ENCODE assay signal across 12 cellular contexts in the genomic region with DNA sequence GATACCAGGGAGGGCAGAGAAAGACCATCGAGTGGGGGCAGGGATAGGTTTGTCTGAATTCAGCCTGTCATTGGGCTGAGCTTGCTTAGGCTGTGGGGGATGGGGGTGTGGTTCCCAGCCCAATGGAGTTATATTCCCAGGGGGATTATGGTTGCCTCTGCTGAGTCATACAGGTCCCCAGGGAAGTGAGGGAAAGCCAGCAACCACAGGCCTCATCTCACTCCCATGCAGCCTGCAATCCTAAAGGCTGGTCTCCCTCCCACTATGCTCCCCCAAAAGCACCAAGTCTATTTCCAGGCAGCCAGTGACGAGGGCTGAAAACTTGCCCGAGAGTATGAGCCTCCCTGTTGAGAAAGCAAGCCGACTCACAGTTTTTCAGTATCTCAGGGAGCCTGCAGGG. TPM values are rescaled to one million over a fixed set of nuclear protein-coding genes. Genes with fewer than 3 reads are reported as not detected.
DNase-seq lines count a peak whose midpoint lies in the region; ATAC-seq, FAIRE-seq and TF ChIP-seq lines count a peak whose summit lies in the region.
"Had no signal": no experiment of that assay in that cellular context is flagged by ENCODE, and none has a peak within 500 bp of the region (broad histone marks: within the 10 kb centered on the region; RNA-seq: fewer than 3 reads in every experiment).

No MANE protein-coding gene starts in this region.

- H3K4me1 ChIP-seq in HUES64 (ENCODE audit: insufficient read depth, low read length) (peaks cover 18% of the 10 kb centered on the region), astrocyte (ENCODE audit: insufficient read depth, low read length) (no peaks in the 10 kb centered on the region), mesenchymal stem cell (ENCODE audit: control insufficient read depth, insufficient read depth, low read depth, low read length) (peaks cover 4% of the 10 kb centered on the region), heart right ventricle (no peaks in the 10 kb centered on the region)
- H3K4me1 ChIP-seq: colonic mucosa, parathyroid adenoma had no signal

- no peaks in the 10 kb centered on the region for H3K36me3 Mint-ChIP-seq in astrocyte (ENCODE audit: low read depth, unreplicated experiment)

- H3K27me3 Mint-ChIP-seq in astrocyte (ENCODE audit: low read depth, unreplicated experiment), result no peaks in the 10 kb centered on the region

- no peak overlapping the region for H2BK5ac ChIP-seq in mesenchymal stem cell (ENCODE audit: low read depth, low read length, poor library complexity, severe bottlenecking)

- intact Hi-C loops in heart right ventricle (cut with DNase I), result no loop called here

- H3K4me2 ChIP-seq in astrocyte (ENCODE audit: low read length) (peak overlapping the region; percentile 25), mesenchymal stem cell (ENCODE audit: low read length, poor library complexity, severe bottlenecking) (no peak overlapping the region)

- DNase-seq in EL (peak; percentile 72), astrocyte (ENCODE audit: low read depth) (peak; percentile 56), mesenchymal stem cell (peak; percentile 69), NCI-H1048 (lab: John Stamatoyannopoulos, UW) (no peak), heart right ventricle (no peak), caudate nucleus (lab: John Stamatoyannopoulos, UW) (no peak)
- DNase-seq: colonic mucosa, NCI-H1105 treated with DMSO at 0.1 percent for 48 hours had no signal

- WGBS in HUES64, result 40% methylated on average over 4 of the region's 4 CpGs
- WGBS in mesenchymal stem cell, result 41% methylated on average over 4 of the region's 4 CpGs
- WGBS in heart right ventricle, 2 donors, result 44 to 45% methylated on average over 4 of the region's 4 CpGs

- H2AFZ ChIP-seq in astrocyte (ENCODE audit: low read depth, low read length) (no peak overlapping the region), mesenchymal stem cell (ENCODE audit: low read depth, low read length) (no peak overlapping the region)
- H2AFZ ChIP-seq: parathyroid adenoma had no signal

- H3K9me3 ChIP-seq in HUES64 (ENCODE audit: insufficient read depth, low read depth, low read length) (peaks cover 10% of the 10 kb centered on the region), astrocyte (ENCODE audit: insufficient read depth, low read depth, low read length) (no peaks in the 10 kb centered on the region), mesenchymal stem cell (ENCODE audit: control insufficient read depth, low read length) (no peaks in the 10 kb centered on the region), heart right ventricle (no peaks in the 10 kb centered on the region)
- H3K9me3 ChIP-seq: colonic mucosa had no signal

- H3K27me3 ChIP-seq in HUES64 (ENCODE audit: insufficient read depth, low read length), result no peaks in the 10 kb centered on the region
- no peaks in the 10 kb centered on the region for H3K27me3 ChIP-seq in astrocyte (ENCODE audit: insufficient read depth, low read length)
- H3K27me3 ChIP-seq in mesenchymal stem cell (ENCODE audit: control insufficient read depth in 1 of 2, insufficient read depth in 1 of 2, low read length in 2 of 2), result peaks cover 0 to 3% of the 10 kb centered on the region in 2 experiments
- H3K27me3 ChIP-seq in heart right ventricle, result peaks cover 0 to 8% (median 0%) of the 10 kb centered on the region in 7 donors
- H3K27me3 ChIP-seq: colonic mucosa had no signal

- H3K79me1 ChIP-seq in mesenchymal stem cell (replicated peaks; ENCODE audit: low read length, poor library complexity, severe bottlenecking), result no peaks in the 10 kb centered on the region

- no peak overlapping the region for H3K14ac ChIP-seq in mesenchymal stem cell (ENCODE audit: low read length in 2 of 2)

- peak overlapping the region; percentile 77 for H3K27ac Mint-ChIP-seq in astrocyte (ENCODE audit: unreplicated experiment)

- H3K4me3 ChIP-seq in HUES64 (ENCODE audit: low read length) (no peak overlapping the region; the same call in 1 of the 2 replicates), astrocyte (ENCODE audit: insufficient read depth, low read depth, low read length) (no peak overlapping the region), mesenchymal stem cell (ENCODE audit: insufficient read depth in 1 of 2, low read depth in 1 of 2, low read length in 2 of 2) (no peak overlapping the region), heart right ventricle (no peak overlapping the region)
- H3K4me3 ChIP-seq: colonic mucosa had no signal

- no peak overlapping the region for H2BK12ac ChIP-seq in mesenchymal stem cell (ENCODE audit: low read length in 2 of 2)

- no peaks in the 10 kb centered on the region for H4K20me1 ChIP-seq in astrocyte (ENCODE audit: insufficient read depth, low read length)

- TF ChIP-seq CTCF in astrocyte (IDR thresholded peaks at IDR 0.05; ENCODE audit: insufficient read depth, low read depth, low read length) (no peak), heart right ventricle (IDR thresholded peaks at IDR 0.05) (no peak)

- H3K23ac ChIP-seq in mesenchymal stem cell (ENCODE audit: low read length in 2 of 2), result no peak overlapping the region

- H2BK120ac ChIP-seq in mesenchymal stem cell (ENCODE audit: low read depth, low read length), result no peak overlapping the region

- no peak overlapping the region for H3K4ac ChIP-seq in mesenchymal stem cell (ENCODE audit: low read depth in 1 of 2, low read length in 2 of 2)

- peaks cover 18% of the 10 kb centered on the region for H3K4me1 Mint-ChIP-seq in astrocyte (ENCODE audit: low read depth, unreplicated experiment)

- H3K79me2 ChIP-seq in astrocyte (ENCODE audit: insufficient read depth, low read length), result no peaks in the 10 kb centered on the region
- H3K79me2 ChIP-seq: parathyroid adenoma had no signal

- H3K4me3 Mint-ChIP-seq in astrocyte (ENCODE audit: unreplicated experiment), result no peak overlapping the region

- no peak overlapping the region for H2BK15ac ChIP-seq in mesenchymal stem cell (ENCODE audit: low read depth, poor library complexity, severe bottlenecking)

- peaks cover 4% of the 10 kb centered on the region for H3K9me3 Mint-ChIP-seq in astrocyte (ENCODE audit: unreplicated experiment)

- H3K36me3 ChIP-seq in HUES64 (ENCODE audit: insufficient read depth, low read length), result no peaks in the 10 kb centered on the region
- no peaks in the 10 kb centered on the region for H3K36me3 ChIP-seq in astrocyte (ENCODE audit: insufficient read depth, low read length)
- H3K36me3 ChIP-seq in mesenchymal stem cell (ENCODE audit: control insufficient read depth in 1 of 2, insufficient read depth in 2 of 2, low read depth in 1 of 2, low read length in 2 of 2), result no peaks in the 10 kb centered on the region
- H3K36me3 ChIP-seq in heart right ventricle, result no peaks in the 10 kb centered on the region
- H3K36me3 ChIP-seq: colonic mucosa had no signal

- H3K27ac ChIP-seq in HUES64 (ENCODE audit: low read depth, low read length), result peak overlapping the region; percentile 74
- H3K27ac ChIP-seq in astrocyte (ENCODE audit: low read depth, low read length), result no peak overlapping the region
- peak overlapping the region; percentile 25 for H3K27ac ChIP-seq in mesenchymal stem cell (ENCODE audit: low read length, poor library complexity, severe bottlenecking)
- H3K27ac ChIP-seq in heart right ventricle, result no peak overlapping the region
- no peak overlapping the region for H3K27ac ChIP-seq in caudate nucleus (ENCODE audit: low read depth, low read length)
- H3K27ac ChIP-seq: colonic mucosa, parathyroid adenoma had no signal

- H3K9ac ChIP-seq in HUES64 (ENCODE audit: low read depth, low read length) (peak overlapping the region; percentile 13), astrocyte (ENCODE audit: low read length) (no peak overlapping the region), mesenchymal stem cell (ENCODE audit: low read length) (peak overlapping the region; percentile 41)
- H3K9ac ChIP-seq: parathyroid adenoma had no signal

- H3K18ac ChIP-seq in mesenchymal stem cell (ENCODE audit: low read depth in 1 of 2, low read length in 2 of 2), result no peak overlapping the region

- H2AK5ac ChIP-seq in mesenchymal stem cell (ENCODE audit: low read length, severe bottlenecking), result no peak overlapping the region

- H4K8ac ChIP-seq in mesenchymal stem cell (ENCODE audit: low read length), result no peak overlapping the region

- H4K91ac ChIP-seq in mesenchymal stem cell (ENCODE audit: low read length), result no peak overlapping the region

- no peak for ATAC-seq in HG03039 (IDR thresholded peaks at IDR 0.05; ENCODE audit: unreplicated experiment)
- ATAC-seq in heart right ventricle, result no peak

- FAIRE-seq in astrocyte (lab: Jason Lieb, UNC), result no peak
- FAIRE-seq: islet of Langerhans had no signal

RNA-seq across cellular contexts. Expression of a gene that starts 39.3 kb away (rescaled TPM):
- not detected for polyA plus RNA-seq in HUES64 (2013, experiment 1 of 2)
- polyA plus RNA-seq in HUES64 (2013, experiment 2 of 2), result not detected
- not detected in 2 replicates for total RNA-seq in astrocyte
- polyA plus RNA-seq in mesenchymal stem cell (2013, experiment 1 of 2), result not detected
- polyA plus RNA-seq in mesenchymal stem cell (2013, experiment 2 of 2), result not detected
- total RNA-seq in heart right ventricle, result not detected
- polyA plus RNA-seq in heart right ventricle, result not detected

Comparison
In these comparisons a context has a peak if more than half of its experiments do, and no peak if none do; other contexts are left out.
1. DNase-seq: peak in EL (single experiment), astrocyte (single experiment) and mesenchymal stem cell (single experiment); none in NCI-H1048 (single experiment), heart right ventricle (0 of 2) and caudate nucleus (0 of 61).
2. H3K27ac ChIP-seq: peak in HUES64 (single experiment) and mesenchymal stem cell (single experiment); none in astrocyte (single experiment), heart right ventricle (0 of 10) and caudate nucleus (single experiment).